ENCODE assay signal across 25 cellular contexts in genomic region chr7:30656006-30656575, GRCh38. TPM values are rescaled to one million over a fixed set of nuclear protein-coding genes. Genes with fewer than 3 reads are reported as not detected.
DNase-seq lines count a peak whose midpoint lies in the region; ATAC-seq and TF ChIP-seq lines count a peak whose summit lies in the region.
"Had no signal": no experiment of that assay in that cellular context is flagged by ENCODE, and none has a peak within 500 bp of the region (broad histone marks: within the 10 kb centered on the region; RNA-seq: fewer than 3 reads in every experiment).

No MANE protein-coding gene starts in this region.

- no peak overlapping the region for H2BK12ac ChIP-seq in neuronal stem cell (ENCODE audit: low read length)

- POLR2A ChIA-PET in activated naive CD8-positive, alpha-beta T cell treated with anti-CD3 and anti-CD28 coated beads, Interleukin-2, amount 10 ng/mL, durations not matched to agents 7 days and 5 days (lab: Charles Lee) = no interaction called here

- no peak overlapping the region for H4K91ac ChIP-seq in neuronal stem cell (ENCODE audit: low read depth, low read length, poor library complexity)

- H3K14ac ChIP-seq in neuronal stem cell (ENCODE audit: low read length) = peak overlapping the region; percentile 33

- no peak overlapping the region for H2BK15ac ChIP-seq in neuronal stem cell (ENCODE audit: low read length)

- H3K27ac Mint-ChIP-seq in activated naive CD8-positive, alpha-beta T cell treated with anti-CD3 and anti-CD28 coated beads, Interleukin-2, amount 10 ng/mL, durations not matched to agents 7 days and 5 days = no peak overlapping the region
- H3K27ac Mint-ChIP-seq in activated naive CD8-positive, alpha-beta T cell treated with anti-CD3 and anti-CD28 coated beads for 36 hours = no peak overlapping the region
- H3K27ac Mint-ChIP-seq in activated T-helper 2 cell treated with anti-CD3 and anti-CD28 coated beads, Interferon-gamma antibody, Interleukin-2, Interleukin-4, amounts not matched to agents 10 μg/mL and 5 μg/mL and 100 μg/mL, durations not matched to agents 14 hours and 24 hours and 36 hours = no peak overlapping the region
- H3K27ac Mint-ChIP-seq: CD4-positive, alpha-beta T cell; GM23338; H9 had no signal

- DNase-seq in activated naive CD8-positive, alpha-beta T cell treated with anti-CD3 and anti-CD28 coated beads, Interleukin-2, amount 10 ng/mL, durations not matched to agents 7 days and 5 days = peak; percentile 13
- DNase-seq in activated naive CD8-positive, alpha-beta T cell treated with anti-CD3 and anti-CD28 coated beads for 36 hours = no peak
- DNase-seq in WERI-Rb-1 (peak; percentile 89), neuronal stem cell (ENCODE audit: low spot score) (no peak), spleen (peak; percentile 54), SJCRH30 (no peak)
- DNase-seq in activated T-helper 2 cell treated with anti-CD3 and anti-CD28 coated beads, Interferon-gamma antibody, Interleukin-2, Interleukin-4, amounts not matched to agents 10 μg/mL and 5 μg/mL and 100 μg/mL, durations not matched to agents 14 hours and 24 hours and 36 hours (ENCODE audit: low spot score) = no peak
- DNase-seq: H9, KBM-7, MV-4-11, NCI-H1105, NCI-H1436 treated with DMSO at 0.1 percent for 48 hours, NCI-H187 treated with DMSO at 0.1 percent for 48 hours, NCI-H510A treated with DMSO at 0.1 percent for 48 hours, NCI-H774, PC-3, SHP77 had no signal

- H2AFZ ChIP-seq in neuronal stem cell (ENCODE audit: low read length) = no peak overlapping the region
- H2AFZ ChIP-seq: GM23338 had no signal

- H4K8ac ChIP-seq in neuronal stem cell (ENCODE audit: low read depth, low read length) = no peak overlapping the region

- H3K36me3 Mint-ChIP-seq in activated naive CD8-positive, alpha-beta T cell treated with anti-CD3 and anti-CD28 coated beads, Interleukin-2, amount 10 ng/mL, durations not matched to agents 7 days and 5 days = peaks cover 3% of the 10 kb centered on the region
- peaks cover 4% of the 10 kb centered on the region for H3K36me3 Mint-ChIP-seq in activated naive CD8-positive, alpha-beta T cell treated with anti-CD3 and anti-CD28 coated beads for 36 hours
- no peaks in the 10 kb centered on the region for H3K36me3 Mint-ChIP-seq in activated T-helper 2 cell treated with anti-CD3 and anti-CD28 coated beads, Interferon-gamma antibody, Interleukin-2, Interleukin-4, amounts not matched to agents 10 μg/mL and 5 μg/mL and 100 μg/mL, durations not matched to agents 14 hours and 24 hours and 36 hours (ENCODE audit: low read depth)

- no peak overlapping the region for H3K4me3 Mint-ChIP-seq in activated naive CD8-positive, alpha-beta T cell treated with anti-CD3 and anti-CD28 coated beads, Interleukin-2, amount 10 ng/mL, durations not matched to agents 7 days and 5 days
- H3K4me3 Mint-ChIP-seq in activated naive CD8-positive, alpha-beta T cell treated with anti-CD3 and anti-CD28 coated beads for 36 hours = no peak overlapping the region
- H3K4me3 Mint-ChIP-seq in activated T-helper 2 cell treated with anti-CD3 and anti-CD28 coated beads, Interferon-gamma antibody, Interleukin-2, Interleukin-4, amounts not matched to agents 10 μg/mL and 5 μg/mL and 100 μg/mL, durations not matched to agents 14 hours and 24 hours and 36 hours (ENCODE audit: low read depth) = no peak overlapping the region
- H3K4me3 Mint-ChIP-seq: CD4-positive, alpha-beta T cell; GM23338; H9 had no signal

- ATAC-seq in activated naive CD8-positive, alpha-beta T cell treated with anti-CD3 and anti-CD28 coated beads, Interleukin-2, amount 10 ng/mL, durations not matched to agents 7 days and 5 days (ENCODE audit: low read depth) = no peak
- no peak for ATAC-seq in GM18907 (IDR thresholded peaks at IDR 0.05; ENCODE audit: unreplicated experiment)
- ATAC-seq: A549, GM23338, PC-3 had no signal

- H3K4me1 ChIP-seq in neuronal stem cell (ENCODE audit: control insufficient read depth in 2 of 2, insufficient read depth in 1 of 2, low read depth in 1 of 2, low read length in 2 of 2) (no peaks in the 10 kb centered on the region), spleen (no peaks in the 10 kb centered on the region), SJCRH30 (peaks cover 17% of the 10 kb centered on the region)
- H3K4me1 ChIP-seq: A549 had no signal

- H3K18ac ChIP-seq in neuronal stem cell (ENCODE audit: low read length) = no peak overlapping the region

- H3K4me2 ChIP-seq in neuronal stem cell (ENCODE audit: insufficient read depth, low read length, poor library complexity, severe bottlenecking) = no peak overlapping the region
- H3K4me2 ChIP-seq: A549, GM23338 had no signal

- intact Hi-C loops in spleen (cut with DNase I; ENCODE audit: low total_unique reads) = no loop called here
- intact Hi-C loops in activated T-helper 2 cell treated with anti-CD3 and anti-CD28 coated beads, Interferon-gamma antibody, Interleukin-2, Interleukin-4, amounts not matched to agents 10 μg/mL and 5 μg/mL and 100 μg/mL, durations not matched to agents 14 hours and 24 hours and 36 hours (cut with micrococcal nuclease) = no loop called here

- no peaks in the 10 kb centered on the region for H3K36me3 ChIP-seq in WERI-Rb-1
- H3K36me3 ChIP-seq in neuronal stem cell (replicated peaks in 1 of 2; ENCODE audit: control insufficient read depth in 2 of 2, insufficient read depth in 2 of 2, low read length in 2 of 2) = peaks cover 0 to 6% of the 10 kb centered on the region in 2 donors
- H3K36me3 ChIP-seq in spleen = peaks cover 0 to 12% (median 0%) of the 10 kb centered on the region in 6 donors
- no peaks in the 10 kb centered on the region for H3K36me3 ChIP-seq in SJCRH30
- H3K36me3 ChIP-seq: BE2C had no signal

- no peaks in the 10 kb centered on the region for H3K27me3 Mint-ChIP-seq in activated naive CD8-positive, alpha-beta T cell treated with anti-CD3 and anti-CD28 coated beads, Interleukin-2, amount 10 ng/mL, durations not matched to agents 7 days and 5 days
- H3K27me3 Mint-ChIP-seq in activated naive CD8-positive, alpha-beta T cell treated with anti-CD3 and anti-CD28 coated beads for 36 hours = no peaks in the 10 kb centered on the region
- no peaks in the 10 kb centered on the region for H3K27me3 Mint-ChIP-seq in activated T-helper 2 cell treated with anti-CD3 and anti-CD28 coated beads, Interferon-gamma antibody, Interleukin-2, Interleukin-4, amounts not matched to agents 10 μg/mL and 5 μg/mL and 100 μg/mL, durations not matched to agents 14 hours and 24 hours and 36 hours (ENCODE audit: low read depth)
- H3K27me3 Mint-ChIP-seq: CD4-positive, alpha-beta T cell had no signal

- H2BK120ac ChIP-seq in neuronal stem cell (ENCODE audit: low read depth, low read length) = no peak overlapping the region

- peaks cover 3% of the 10 kb centered on the region for H3K4me1 Mint-ChIP-seq in activated naive CD8-positive, alpha-beta T cell treated with anti-CD3 and anti-CD28 coated beads, Interleukin-2, amount 10 ng/mL, durations not matched to agents 7 days and 5 days
- no peaks in the 10 kb centered on the region for H3K4me1 Mint-ChIP-seq in activated naive CD8-positive, alpha-beta T cell treated with anti-CD3 and anti-CD28 coated beads for 36 hours
- no peaks in the 10 kb centered on the region for H3K4me1 Mint-ChIP-seq in activated T-helper 2 cell treated with anti-CD3 and anti-CD28 coated beads, Interferon-gamma antibody, Interleukin-2, Interleukin-4, amounts not matched to agents 10 μg/mL and 5 μg/mL and 100 μg/mL, durations not matched to agents 14 hours and 24 hours and 36 hours (ENCODE audit: low read depth)
- H3K4me1 Mint-ChIP-seq: GM23338, H9 had no signal

- H3K9me3 ChIP-seq in WERI-Rb-1 (ENCODE audit: severe bottlenecking) = no peaks in the 10 kb centered on the region
- H3K9me3 ChIP-seq in neuronal stem cell (replicated peaks in 1 of 2; ENCODE audit: control insufficient read depth in 2 of 2, insufficient read depth in 1 of 2, low read depth in 1 of 2, low read length in 2 of 2) = no peaks in the 10 kb centered on the region
- H3K9me3 ChIP-seq in spleen = no peaks in the 10 kb centered on the region
- no peaks in the 10 kb centered on the region for H3K9me3 ChIP-seq in SJCRH30 (replicated peaks)
- H3K9me3 ChIP-seq: A549, BE2C had no signal

- H3K9me3 Mint-ChIP-seq in activated naive CD8-positive, alpha-beta T cell treated with anti-CD3 and anti-CD28 coated beads, Interleukin-2, amount 10 ng/mL, durations not matched to agents 7 days and 5 days = no peaks in the 10 kb centered on the region
- H3K9me3 Mint-ChIP-seq in activated naive CD8-positive, alpha-beta T cell treated with anti-CD3 and anti-CD28 coated beads for 36 hours = no peaks in the 10 kb centered on the region
- H3K9me3 Mint-ChIP-seq in activated T-helper 2 cell treated with anti-CD3 and anti-CD28 coated beads, Interferon-gamma antibody, Interleukin-2, Interleukin-4, amounts not matched to agents 10 μg/mL and 5 μg/mL and 100 μg/mL, durations not matched to agents 14 hours and 24 hours and 36 hours = no peaks in the 10 kb centered on the region
- H3K9me3 Mint-ChIP-seq: CD4-positive, alpha-beta T cell; GM23338; H9 had no signal

- H3K23ac ChIP-seq in neuronal stem cell (ENCODE audit: low read depth, low read length, poor library complexity) = no peak overlapping the region

- H3K27ac ChIP-seq in WERI-Rb-1 = peak overlapping the region; percentile 60
- H3K27ac ChIP-seq in neuronal stem cell (replicated peaks; ENCODE audit: low read length) = no peak overlapping the region
- no peak overlapping the region for H3K27ac ChIP-seq in spleen
- no peak overlapping the region for H3K27ac ChIP-seq in SJCRH30
- H3K27ac ChIP-seq: A549 had no signal

- no peak overlapping the region for H3K9ac ChIP-seq in neuronal stem cell (ENCODE audit: low read depth, low read length, poor library complexity)

- H3K27me3 ChIP-seq in WERI-Rb-1 (ENCODE audit: insufficient read depth, low read depth, severe bottlenecking) (no peaks in the 10 kb centered on the region), neuronal stem cell (ENCODE audit: control insufficient read depth in 3 of 3, insufficient read depth in 3 of 3, low read depth in 1 of 3, low read length in 3 of 3) (peaks cover 0 to 14% (median 0%) of the 10 kb centered on the region in 3 experiments), spleen (replicated peaks in 1 of 7) (no peaks in the 10 kb centered on the region), SJCRH30 (no peaks in the 10 kb centered on the region; the same call in 1 of the 2 replicates)
- H3K27me3 ChIP-seq: BE2C had no signal

- no peak overlapping the region for H3K4me3 ChIP-seq in WERI-Rb-1 (ENCODE audit: low read depth, low read length)
- H3K4me3 ChIP-seq in neuronal stem cell (ENCODE audit: low read length in 2 of 2) = no peak overlapping the region
- no peak overlapping the region for H3K4me3 ChIP-seq in spleen
- H3K4me3 ChIP-seq in SJCRH30 = no peak overlapping the region
- H3K4me3 ChIP-seq: A549, GM23338 had no signal

- TF ChIP-seq CTCF in WERI-Rb-1 (IDR thresholded peaks at IDR 0.05; ENCODE audit: low read depth, low read length) (no peak), spleen (IDR thresholded peaks at IDR 0.05 in 8 of 11, conservative IDR thresholded peaks at IDR 0.05 in 3 of 11) (no peak)

- WGBS in neuronal stem cell (ENCODE audit: extremely low coverage in 2 of 2, insufficient read length in 2 of 2, insufficient replicate concordance in 1 of 2), 2 donors = no CpG with 5 or more reads among the region's 16 CpGs
- 82 to 89% (median 85%) methylated on average over 16 of the region's 16 CpGs for WGBS in spleen, 5 donors

- H2BK5ac ChIP-seq in neuronal stem cell (ENCODE audit: low read length) = peak overlapping the region; percentile 92

- no peak overlapping the region for H2AK5ac ChIP-seq in neuronal stem cell (ENCODE audit: low read depth, low read length)

- no peak overlapping the region for H3K4ac ChIP-seq in neuronal stem cell (ENCODE audit: low read length)

- H3K79me1 ChIP-seq in neuronal stem cell (ENCODE audit: low read depth, low read length) = peaks cover 6% of the 10 kb centered on the region

- TF ChIP-seq POLR2A in spleen (IDR thresholded peaks at IDR 0.05) = no peak

RNA-seq across cellular contexts. Expression of gene CRHR2, which starts 26.2 kb away (rescaled TPM):
- total RNA-seq in activated naive CD8-positive, alpha-beta T cell treated with anti-CD3 and anti-CD28 coated beads, Interleukin-2, amount 10 ng/mL, durations not matched to agents 7 days and 5 days = not detected
- total RNA-seq in activated naive CD8-positive, alpha-beta T cell treated with anti-CD3 and anti-CD28 coated beads for 36 hours = not detected
- 0.08 TPM for polyA plus RNA-seq in neuronal stem cell (2013, experiment 1 of 2)
- polyA plus RNA-seq in neuronal stem cell (2013, experiment 2 of 2) = 0.04 TPM
- total RNA-seq in spleen = not detected
- not detected for polyA plus RNA-seq in spleen
- total RNA-seq in activated T-helper 2 cell treated with anti-CD3 and anti-CD28 coated beads, Interferon-gamma antibody, Interleukin-2, Interleukin-4, amounts not matched to agents 10 μg/mL and 5 μg/mL and 100 μg/mL, durations not matched to agents 14 hours and 24 hours and 36 hours = not detected in 2 replicates
- not detected in 2 replicates for total RNA-seq in SJCRH30 (2014; rRNA removed; shearing (Covaris generic))
- total RNA-seq: CD4-positive, alpha-beta T cell; LHCN-M2; MCF 10A; PC-3; RPMI7951 had no signal
- polyA plus RNA-seq: A549 had no signal

Comparison
In these comparisons a context has a peak if more than half of its experiments do, and no peak if none do; other contexts are left out.
1. DNase-seq: peak in activated naive CD8-positive, alpha-beta T cell treated with anti-CD3 and anti-CD28 coated beads, Interleukin-2, amount 10 ng/mL, durations not matched to agents 7 days and 5 days (single experiment), WERI-Rb-1 (single experiment) and spleen (single experiment); none in activated naive CD8-positive, alpha-beta T cell treated with anti-CD3 and anti-CD28 coated beads for 36 hours (single experiment), neuronal stem cell (single experiment), activated T-helper 2 cell treated with anti-CD3 and anti-CD28 coated beads, Interferon-gamma antibody, Interleukin-2, Interleukin-4, amounts not matched to agents 10 μg/mL and 5 μg/mL and 100 μg/mL, durations not matched to agents 14 hours and 24 hours and 36 hours (single experiment) and SJCRH30 (0 of 2).